Comparison of ENCODE assay signal across 27 cellular contexts in genomic region chr4:32658019-32658418, GRCh38.
"Had no signal": no experiment of that assay in that cellular context is flagged by ENCODE, and none has a peak within 500 bp of the region (broad histone marks: within the 10 kb centered on the region; RNA-seq: fewer than 3 reads in every experiment).

No MANE protein-coding gene starts in this region.

- H3K9me3 Mint-ChIP-seq: nephron progenitor cell had no signal

- H3K27ac Mint-ChIP-seq: activated CD8-positive, alpha-beta T cell treated with anti-CD3 and anti-CD28 coated beads for 36 hours; activated naive CD4-positive, alpha-beta T cell treated with anti-CD3 and anti-CD28 coated beads, Interleukin-2, amount 50 U/mL, for 24 hours; activated naive CD8-positive, alpha-beta T cell treated with anti-CD3 and anti-CD28 coated beads, Interleukin-2, amount 50 U/mL, for 24 hours; activated T-helper 2 cell treated with anti-CD3 and anti-CD28 coated beads, Interferon-gamma antibody, Interleukin-2, Interleukin-4, amounts not matched to agents 10 μg/mL and 5 μg/mL and 100 μg/mL, durations not matched to agents 14 hours and 24 hours and 36 hours; dendritic cell treated with granulocyte-macrophage colony-stimulating factor and Interleukin-4, amounts not matched to agents 40 ng/mL and 50 ng/mL, for 4 days; mesothelial cell of epicardium; naive B cell; nephron progenitor cell; stimulated activated effector memory CD8-positive, alpha-beta T cell treated with anti-CD3 and anti-CD28 coated beads, Interleukin-12 subunit alpha, Interleukin-12 subunit beta, amount 100 ng/mL, for 72 hours; stimulated activated naive CD8-positive, alpha-beta T cell treated with anti-CD3 and anti-CD28 coated beads, Interleukin-15, Interleukin-2, amounts not matched to agents 100 ng/mL and 50 ng/mL, for 24 hours; T-helper 17 cell had no signal

- H3K4me3 Mint-ChIP-seq: activated CD8-positive, alpha-beta T cell treated with anti-CD3 and anti-CD28 coated beads for 36 hours; activated naive CD4-positive, alpha-beta T cell treated with anti-CD3 and anti-CD28 coated beads, Interleukin-2, amount 50 U/mL, for 24 hours; activated naive CD8-positive, alpha-beta T cell treated with anti-CD3 and anti-CD28 coated beads, Interleukin-2, amount 50 U/mL, for 24 hours; dendritic cell treated with granulocyte-macrophage colony-stimulating factor and Interleukin-4, amounts not matched to agents 40 ng/mL and 50 ng/mL, for 4 days; mesothelial cell of epicardium; naive B cell; nephron progenitor cell; stimulated activated effector memory CD8-positive, alpha-beta T cell treated with anti-CD3 and anti-CD28 coated beads, Interleukin-12 subunit alpha, Interleukin-12 subunit beta, amount 100 ng/mL, for 72 hours; stimulated activated naive CD8-positive, alpha-beta T cell treated with anti-CD3 and anti-CD28 coated beads, Interleukin-15, Interleukin-2, amounts not matched to agents 100 ng/mL and 50 ng/mL, for 24 hours; T-helper 17 cell had no signal

- ATAC-seq: activated CD8-positive, alpha-beta T cell treated with anti-CD3 and anti-CD28 coated beads for 36 hours; activated naive CD8-positive, alpha-beta T cell treated with anti-CD3 and anti-CD28 coated beads, Interleukin-2, amount 50 U/mL, for 24 hours; left colon; pancreas; stimulated activated effector memory CD8-positive, alpha-beta T cell treated with anti-CD3 and anti-CD28 coated beads, Interleukin-12 subunit alpha, Interleukin-12 subunit beta, amount 100 ng/mL, for 72 hours; T-helper 17 cell had no signal

- H3K27me3 Mint-ChIP-seq: activated CD8-positive, alpha-beta T cell treated with anti-CD3 and anti-CD28 coated beads for 36 hours; activated naive CD4-positive, alpha-beta T cell treated with anti-CD3 and anti-CD28 coated beads, Interleukin-2, amount 50 U/mL, for 24 hours; activated naive CD8-positive, alpha-beta T cell treated with anti-CD3 and anti-CD28 coated beads, Interleukin-2, amount 50 U/mL, for 24 hours; dendritic cell treated with granulocyte-macrophage colony-stimulating factor and Interleukin-4, amounts not matched to agents 40 ng/mL and 50 ng/mL, for 4 days; naive B cell; stimulated activated naive CD8-positive, alpha-beta T cell treated with anti-CD3 and anti-CD28 coated beads, Interleukin-15, Interleukin-2, amounts not matched to agents 100 ng/mL and 50 ng/mL, for 24 hours; T-helper 17 cell had no signal

- DNase-seq: activated CD4-positive, alpha-beta T cell treated with anti-CD3 and anti-CD28 coated beads for 1 hour; activated CD4-positive, alpha-beta T cell treated with anti-CD3 and anti-CD28 coated beads, Interleukin-2, amount 50 U/mL, for 1 hour; activated CD8-positive, alpha-beta T cell treated with anti-CD3 and anti-CD28 coated beads for 36 hours; activated naive CD8-positive, alpha-beta T cell treated with anti-CD3 and anti-CD28 coated beads, Interleukin-2, amount 50 U/mL, for 24 hours; activated T-cell treated with anti-CD3 and anti-CD28 coated beads, Interleukin-2, amount 50 U/mL, for 48 hours; central memory CD4-positive, alpha-beta T cell; esophagus squamous epithelium; foreskin melanocyte; left colon; mammary epithelial cell; naive B cell; nephron progenitor cell; nucleus accumbens; retina; sigmoid colon; small intestine; stimulated activated CD4-positive, alpha-beta T cell treated with anti-CD3 and anti-CD28 coated beads, Interleukin-4, amount 100 ng/mL, for 24 hours; T-helper 17 cell; T1000; trophoblast cell had no signal

- H3K4me1 Mint-ChIP-seq: activated naive CD4-positive, alpha-beta T cell treated with anti-CD3 and anti-CD28 coated beads, Interleukin-2, amount 50 U/mL, for 24 hours; activated naive CD8-positive, alpha-beta T cell treated with anti-CD3 and anti-CD28 coated beads, Interleukin-2, amount 50 U/mL, for 24 hours; mesothelial cell of epicardium; naive B cell; nephron progenitor cell; stimulated activated effector memory CD8-positive, alpha-beta T cell treated with anti-CD3 and anti-CD28 coated beads, Interleukin-12 subunit alpha, Interleukin-12 subunit beta, amount 100 ng/mL, for 72 hours; T-helper 17 cell had no signal

- H3K36me3 Mint-ChIP-seq: activated naive CD4-positive, alpha-beta T cell treated with anti-CD3 and anti-CD28 coated beads, Interleukin-2, amount 50 U/mL, for 24 hours; mesothelial cell of epicardium; naive B cell; stimulated activated effector memory CD8-positive, alpha-beta T cell treated with anti-CD3 and anti-CD28 coated beads, Interleukin-12 subunit alpha, Interleukin-12 subunit beta, amount 100 ng/mL, for 72 hours had no signal
